Comparison of ENCODE assay signal across 22 cellular contexts in genomic region chr15:48766196-48766595, GRCh38. TPM values are rescaled to one million over a fixed set of nuclear protein-coding genes. Genes with fewer than 3 reads are reported as not detected.
A peak's percentile ranks its signal among the peaks of the same experiment; 100 is the strongest.
DNase-seq lines count a peak whose midpoint lies in the region; ATAC-seq and TF ChIP-seq lines count a peak whose summit lies in the region.
"Had no signal": no experiment of that assay in that cellular context is flagged by ENCODE, and none has a peak within 500 bp of the region (broad histone marks: within the 10 kb centered on the region; RNA-seq: fewer than 3 reads in every experiment).

No MANE protein-coding gene starts in this region.

- no peak for ATAC-seq in GM21367 (IDR thresholded peaks at IDR 0.05; ENCODE audit: unreplicated experiment)
- ATAC-seq: A549; activated naive CD8-positive, alpha-beta T cell treated with anti-CD3 and anti-CD28 coated beads, Interleukin-2, amount 50 U/mL, for 24 hours had no signal

- H3K4me1 ChIP-seq in testis: no peaks in the 10 kb centered on the region
- H3K4me1 ChIP-seq: BE2C, SJSA1, vagina had no signal

- no peak overlapping the region for H3K27ac ChIP-seq in testis
- H3K27ac ChIP-seq: A549, SJSA1, vagina had no signal

- H3K4me3 ChIP-seq in MG63 (no peak overlapping the region), cardiac fibroblast (replicated peaks in 1 of 2; ENCODE audit: low read depth in 2 of 2, low read length in 2 of 2) (no peak overlapping the region), testis (no peak overlapping the region)
- H3K4me3 ChIP-seq: A549, SJSA1, vagina had no signal

- H3K27me3 ChIP-seq in MG63 (no peaks in the 10 kb centered on the region), testis (no peaks in the 10 kb centered on the region)
- H3K27me3 ChIP-seq: BE2C, SJSA1, vagina had no signal

- DNase-seq in Daoy (ENCODE audit: low read depth) (peak; percentile 2), MG63 (peak; percentile 48), cardiac fibroblast (ENCODE audit: low read depth in 2 of 2) (peak; percentile 33 to 39), mucosa of gallbladder (ENCODE audit: low spot score) (peak; percentile 65), testis (no peak)
- no peak for DNase-seq in activated CD8-positive, alpha-beta memory T cell treated with anti-CD3 and anti-CD28 coated beads for 24 hours
- DNase-seq in activated CD4-positive, alpha-beta T cell treated with anti-CD3 and anti-CD28 coated beads for 1 hour: no peak
- DNase-seq: activated CD4-positive, alpha-beta T cell treated with anti-CD3 and anti-CD28 coated beads, Interleukin-2, amount 50 U/mL, for 1 hour; activated CD8-positive, alpha-beta memory T cell treated with anti-CD3 and anti-CD28 coated beads, Interleukin-2, amount 50 U/mL, for 4 hours; activated naive CD8-positive, alpha-beta T cell treated with anti-CD3 and anti-CD28 coated beads, Interleukin-2, amount 50 U/mL, for 24 hours; BE2C; caudate nucleus; head of caudate nucleus; Kasumi-1; NCI-H1417 treated with DMSO at 0.1 percent for 48 hours; NCI-H69; stimulated activated CD4-positive, alpha-beta T cell treated with anti-CD3 and anti-CD28 coated beads, Interleukin-12 subunit alpha, Interleukin-12 subunit beta, amount 100 ng/mL, for 4 hours; stimulated activated CD8-positive, alpha-beta memory T cell treated with anti-CD3 and anti-CD28 coated beads, Interleukin-4, amount 100 ng/mL, for 48 hours had no signal

- peaks cover 77% of the 10 kb centered on the region for H3K36me3 ChIP-seq in MG63
- no peaks in the 10 kb centered on the region for H3K36me3 ChIP-seq in testis (ENCODE audit: low read depth, missing control alignments)

- TF ChIP-seq POLR2A in testis (IDR thresholded peaks at IDR 0.05): no peak

- intact Hi-C loops in testis (cut with DNase I; ENCODE audit: low total_unique reads): no loop called here

- WGBS in testis, 2 donors: 83 to 84% methylated on average over 4 of the region's 4 CpGs

- H3K9me3 ChIP-seq in MG63 (no peaks in the 10 kb centered on the region), testis (no peaks in the 10 kb centered on the region)
- H3K9me3 ChIP-seq: A549, BE2C, SJSA1, vagina had no signal

- no peak for TF ChIP-seq CTCF in cardiac fibroblast (IDR thresholded peaks at IDR 0.05; ENCODE audit: low read depth, low read length)
- TF ChIP-seq CTCF in testis (IDR thresholded peaks at IDR 0.05): no peak

RNA-seq across cellular contexts. Expression of gene CEP152, which starts 44.7 kb away (rescaled TPM):
- 15.4 and 22.9 TPM in 2 replicates for total RNA-seq in Daoy (2014; rRNA removed; shearing (Covaris generic))
- total RNA-seq in MG63 (2014; rRNA removed; shearing (Covaris generic); ENCODE audit: low replicate concordance): 2.3 and 7.4 TPM in 2 replicates
- total RNA-seq in mucosa of gallbladder (5.5 TPM), testis (10 to 100 TPM; 34.7 to 66.3 TPM)
- 11.5 TPM for polyA plus RNA-seq in testis (ENCODE audit: insufficient read depth, low read depth, low replicate concordance)

Comparison
In these comparisons a context has a peak if more than half of its experiments do, and no peak if none do; other contexts are left out.
1. DNase-seq: peak in Daoy (single experiment), MG63 (single experiment), cardiac fibroblast (2 of 2) and mucosa of gallbladder (single experiment); none in activated CD8-positive, alpha-beta memory T cell treated with anti-CD3 and anti-CD28 coated beads for 24 hours (single experiment), testis (single experiment) and activated CD4-positive, alpha-beta T cell treated with anti-CD3 and anti-CD28 coated beads for 1 hour (single experiment).